In the genomic region with DNA sequence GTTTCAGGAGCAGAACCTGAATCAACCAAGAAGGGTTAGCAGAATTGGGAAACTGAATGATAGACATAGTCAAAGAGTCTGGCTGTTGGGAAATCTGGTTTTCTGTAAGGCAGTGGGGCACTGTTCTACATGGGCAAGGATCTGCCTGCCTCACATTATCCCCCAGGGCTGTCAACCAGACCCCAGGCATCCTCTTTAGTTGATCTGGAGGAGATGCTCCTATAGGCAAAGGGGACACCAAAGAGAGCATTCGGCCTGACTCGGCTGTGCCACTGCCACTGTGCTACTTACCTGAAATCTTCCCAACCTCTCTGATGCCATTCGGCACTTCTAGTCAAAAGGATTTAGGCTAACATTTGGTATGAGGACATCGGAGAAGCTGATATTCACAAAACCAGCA, we compare ENCODE assay signal across 12 cellular contexts. TPM values are rescaled to one million over a fixed set of nuclear protein-coding genes. Genes with fewer than 3 reads are reported as not detected.
DNase-seq lines count a peak whose midpoint lies in the region; ATAC-seq and TF ChIP-seq lines count a peak whose summit lies in the region.
"Had no signal": no experiment of that assay in that cellular context is flagged by ENCODE, and none has a peak within 500 bp of the region (broad histone marks: within the 10 kb centered on the region; RNA-seq: fewer than 3 reads in every experiment).

No MANE protein-coding gene starts in this region.

- peak overlapping the region in 1 of 4 donors; percentile 48 for H3K4me3 Mint-ChIP-seq in CD4-positive, CD25-positive, alpha-beta regulatory T cell
- no peak overlapping the region for H3K4me3 Mint-ChIP-seq in chondrocyte (ENCODE audit: unreplicated experiment)
- H3K4me3 Mint-ChIP-seq in type B pancreatic cell = no peak overlapping the region
- H3K4me3 Mint-ChIP-seq: neural progenitor cell had no signal

- H2AFZ ChIP-seq in Loucy (ENCODE audit: low read length) (no peak overlapping the region), osteoblast (ENCODE audit: low read length) (no peak overlapping the region)
- H2AFZ ChIP-seq: neural progenitor cell had no signal

- H3K4me1 ChIP-seq in CD4-positive, CD25-positive, alpha-beta regulatory T cell (ENCODE audit: control insufficient read depth, insufficient read depth, low read length, poor library complexity, severe bottlenecking) = peaks cover 57% of the 10 kb centered on the region
- peaks cover 71% of the 10 kb centered on the region for H3K4me1 ChIP-seq in Loucy (ENCODE audit: insufficient read depth, low read length, poor library complexity, severe bottlenecking)
- H3K4me1 ChIP-seq in osteoblast (ENCODE audit: insufficient read depth, low read length) = peaks cover 26% of the 10 kb centered on the region
- H3K4me1 ChIP-seq: neural progenitor cell had no signal

- peaks cover 17% of the 10 kb centered on the region for H3F3A ChIP-seq in Loucy (ENCODE audit: low read depth)

- H3K4me2 ChIP-seq in Loucy (ENCODE audit: low read depth, low read length, poor library complexity, severe bottlenecking) = peak overlapping the region; percentile 82
- H3K4me2 ChIP-seq in osteoblast (ENCODE audit: insufficient read depth, low read length) = no peak overlapping the region
- H3K4me2 ChIP-seq: neural progenitor cell had no signal

- peaks cover 16% of the 10 kb centered on the region for H3K36me3 Mint-ChIP-seq in CD4-positive, CD25-positive, alpha-beta regulatory T cell
- H3K36me3 Mint-ChIP-seq in chondrocyte (ENCODE audit: low read depth) (peaks cover 31% of the 10 kb centered on the region), type B pancreatic cell (peaks cover 7% of the 10 kb centered on the region)

- no peak for ATAC-seq in CD4-positive, CD25-positive, alpha-beta regulatory T cell (ENCODE audit: low read depth in 2 of 2)

- no peaks in the 10 kb centered on the region for H3K27me3 Mint-ChIP-seq in CD4-positive, CD25-positive, alpha-beta regulatory T cell
- no peaks in the 10 kb centered on the region for H3K27me3 Mint-ChIP-seq in chondrocyte (ENCODE audit: low read depth)
- no peaks in the 10 kb centered on the region for H3K27me3 Mint-ChIP-seq in type B pancreatic cell

- no peak overlapping the region for H3K4me3 ChIP-seq in CD4-positive, CD25-positive, alpha-beta regulatory T cell (ENCODE audit: low read depth, low read length)
- H3K4me3 ChIP-seq in Loucy (ENCODE audit: low read length, poor library complexity, severe bottlenecking) (peak overlapping the region; percentile 54), osteoblast (ENCODE audit: insufficient read depth, low read length) (no peak overlapping the region)
- H3K4me3 ChIP-seq: neural progenitor cell had no signal

- peaks cover 45% of the 10 kb centered on the region for H3K36me3 ChIP-seq in CD4-positive, CD25-positive, alpha-beta regulatory T cell (ENCODE audit: control insufficient read depth, insufficient read depth, low read length)
- H3K36me3 ChIP-seq in Loucy (ENCODE audit: insufficient read depth, low read length) (peaks cover 13% of the 10 kb centered on the region; the same call in 1 of the 2 replicates), osteoblast (ENCODE audit: insufficient read depth, low read length) (peaks cover 50% of the 10 kb centered on the region)

- H3K9me3 Mint-ChIP-seq in CD4-positive, CD25-positive, alpha-beta regulatory T cell = no peaks in the 10 kb centered on the region
- H3K9me3 Mint-ChIP-seq in chondrocyte (ENCODE audit: low read depth) (no peaks in the 10 kb centered on the region), type B pancreatic cell (no peaks in the 10 kb centered on the region)
- H3K9me3 Mint-ChIP-seq: activated T-cell treated with anti-CD3 and anti-CD28 coated beads, Interleukin-2, amount 50 U/mL, for 72 hours; neural progenitor cell had no signal

- peak overlapping the region; percentile 34 to 98 (median 95) for H3K27ac Mint-ChIP-seq in CD4-positive, CD25-positive, alpha-beta regulatory T cell
- H3K27ac Mint-ChIP-seq in chondrocyte (ENCODE audit: unreplicated experiment) (peak overlapping the region; percentile 66), type B pancreatic cell (no peak overlapping the region)
- H3K27ac Mint-ChIP-seq: neural progenitor cell had no signal

- TF ChIP-seq CTCF in Loucy (conservative IDR thresholded peaks at IDR 0.05; ENCODE audit: low read length) (no peak), chondrocyte (IDR thresholded peaks at IDR 0.05) (no peak), osteoblast (IDR thresholded peaks at IDR 0.05; ENCODE audit: extremely low read depth, low read depth, low read length) (no peak), type B pancreatic cell (conservative IDR thresholded peaks at IDR 0.05) (no peak)

- no peaks in the 10 kb centered on the region for H3K9me2 ChIP-seq in Loucy (replicated peaks; ENCODE audit: low read depth, low read length)

- no peaks in the 10 kb centered on the region for H3K9me3 ChIP-seq in CD4-positive, CD25-positive, alpha-beta regulatory T cell (ENCODE audit: control insufficient read depth in 2 of 2, low read length in 2 of 2)
- H3K9me3 ChIP-seq in Loucy (ENCODE audit: insufficient read depth, low read depth, low read length) (no peaks in the 10 kb centered on the region), osteoblast (ENCODE audit: low read depth, low read length) (no peaks in the 10 kb centered on the region)

- DNase-seq in CD4-positive, CD25-positive, alpha-beta regulatory T cell = no peak
- no peak for DNase-seq in chondrocyte (ENCODE audit: low spot score)
- no peak for DNase-seq in osteoblast (ENCODE audit: insufficient read length, low spot score, missing footprints)
- DNase-seq in NCI-H2081 (lab: John Stamatoyannopoulos, UW) = no peak
- DNase-seq in stimulated activated CD4-positive, alpha-beta T cell treated with anti-CD3 and anti-CD28 coated beads, Interleukin-12 subunit alpha, Interleukin-12 subunit beta, amount 100 ng/mL, for 4 hours = no peak
- DNase-seq in GM19240 (ENCODE audit: insufficient read length, low spot score) = no peak
- DNase-seq in type B pancreatic cell (ENCODE audit: extremely low spot score, unreplicated experiment) = no peak
- DNase-seq: hippocampal formation had no signal

- H3K79me2 ChIP-seq in Loucy (ENCODE audit: insufficient read depth, low read length) (peaks cover 16% of the 10 kb centered on the region), osteoblast (ENCODE audit: insufficient read depth, low read length) (peaks cover 20% of the 10 kb centered on the region)

- peak overlapping the region; percentile 2 for H3K9ac ChIP-seq in Loucy (ENCODE audit: low read depth, low read length, poor library complexity, severe bottlenecking)
- H3K9ac ChIP-seq: neural progenitor cell had no signal

- peak overlapping the region; percentile 27 for H3K27ac ChIP-seq in CD4-positive, CD25-positive, alpha-beta regulatory T cell (ENCODE audit: insufficient read depth, low read length, poor library complexity, severe bottlenecking)
- H3K27ac ChIP-seq in osteoblast (ENCODE audit: low read depth, low read length) = peak overlapping the region; percentile 38
- H3K27ac ChIP-seq: neural progenitor cell had no signal

- H3K4me1 Mint-ChIP-seq in CD4-positive, CD25-positive, alpha-beta regulatory T cell = peaks cover 21 to 68% (median 42%) of the 10 kb centered on the region in 4 donors
- H3K4me1 Mint-ChIP-seq in chondrocyte (ENCODE audit: low read depth) (peaks cover 42% of the 10 kb centered on the region), type B pancreatic cell (ENCODE audit: unreplicated experiment) (no peaks in the 10 kb centered on the region)

- no peaks in the 10 kb centered on the region for H3K27me3 ChIP-seq in CD4-positive, CD25-positive, alpha-beta regulatory T cell (ENCODE audit: control insufficient read depth, insufficient read depth, low read length)
- peaks cover 4% of the 10 kb centered on the region for H3K27me3 ChIP-seq in Loucy (ENCODE audit: insufficient read depth, low read length, poor library complexity, severe bottlenecking)
- no peaks in the 10 kb centered on the region for H3K27me3 ChIP-seq in osteoblast (ENCODE audit: insufficient read depth, low read length)
- H3K27me3 ChIP-seq: neural progenitor cell had no signal

- H4K20me1 ChIP-seq in Loucy (ENCODE audit: insufficient read depth, low read length, poor library complexity, severe bottlenecking) (peaks cover 15% of the 10 kb centered on the region), osteoblast (ENCODE audit: insufficient read depth, low read length) (no peaks in the 10 kb centered on the region)

RNA-seq across cellular contexts. Expression of gene ISCU, which starts 4.1 kb away (rescaled TPM):
- total RNA-seq in CD4-positive, CD25-positive, alpha-beta regulatory T cell = 173 TPM
- 100 to 1,000 TPM; 241 to 295 (median 260) TPM for polyA plus RNA-seq in CD4-positive, CD25-positive, alpha-beta regulatory T cell
- total RNA-seq in chondrocyte (84.8 to 102 TPM (median 87.8 TPM) in 3 replicates), osteoblast (166 and 184 TPM in 2 replicates), type B pancreatic cell (ENCODE audit: low replicate concordance) (78.9 and 106 TPM in 2 replicates)

RNA-seq across cellular contexts. Expression of gene SART3, which starts 5.5 kb away (rescaled TPM):
- total RNA-seq in CD4-positive, CD25-positive, alpha-beta regulatory T cell = 107 TPM
- polyA plus RNA-seq in CD4-positive, CD25-positive, alpha-beta regulatory T cell = 10 to 100 TPM; 25.3 to 37.6 (median 32.2) TPM
- total RNA-seq in chondrocyte = 33.8 to 36.6 TPM (median 34.8 TPM) in 3 replicates
- 39.8 and 57.9 TPM in 2 replicates for total RNA-seq in osteoblast
- 48.5 and 72.6 TPM in 2 replicates for total RNA-seq in type B pancreatic cell (ENCODE audit: low replicate concordance)

RNA-seq across cellular contexts. Expression of gene TMEM119, which starts 31.4 kb away (rescaled TPM):
- 5.9 TPM for total RNA-seq in CD4-positive, CD25-positive, alpha-beta regulatory T cell
- 1 to 10 TPM in 2 of 4 donors, under 1 TPM in 1, not detected in 1; 0.90 to 3.5 (median 1.5) TPM for polyA plus RNA-seq in CD4-positive, CD25-positive, alpha-beta regulatory T cell
- total RNA-seq in chondrocyte = 46.7 to 122 TPM (median 48.3 TPM) in 3 replicates
- total RNA-seq in osteoblast = 359 and 362 TPM in 2 replicates
- 0.33 and 27.2 TPM in 2 replicates for total RNA-seq in type B pancreatic cell (ENCODE audit: low replicate concordance)
- total RNA-seq: NCI-H460 had no signal

RNA-seq across cellular contexts. Expression of gene FICD, which starts 51.4 kb away (rescaled TPM):
- total RNA-seq in CD4-positive, CD25-positive, alpha-beta regulatory T cell = 5.4 TPM
- polyA plus RNA-seq in CD4-positive, CD25-positive, alpha-beta regulatory T cell = 1 to 10 TPM in 3 of 4 donors, under 1 TPM in 1; 0.79 to 4.7 (median 2.3) TPM
- total RNA-seq in chondrocyte = 7.8 to 8.4 TPM (median 8.0 TPM) in 3 replicates
- 5.4 and 7.7 TPM in 2 replicates for total RNA-seq in osteoblast
- total RNA-seq in type B pancreatic cell (ENCODE audit: low replicate concordance) = 4.7 and 4.9 TPM in 2 replicates
